Comparison of ENCODE assay signal across 25 cellular contexts in the genomic region with DNA sequence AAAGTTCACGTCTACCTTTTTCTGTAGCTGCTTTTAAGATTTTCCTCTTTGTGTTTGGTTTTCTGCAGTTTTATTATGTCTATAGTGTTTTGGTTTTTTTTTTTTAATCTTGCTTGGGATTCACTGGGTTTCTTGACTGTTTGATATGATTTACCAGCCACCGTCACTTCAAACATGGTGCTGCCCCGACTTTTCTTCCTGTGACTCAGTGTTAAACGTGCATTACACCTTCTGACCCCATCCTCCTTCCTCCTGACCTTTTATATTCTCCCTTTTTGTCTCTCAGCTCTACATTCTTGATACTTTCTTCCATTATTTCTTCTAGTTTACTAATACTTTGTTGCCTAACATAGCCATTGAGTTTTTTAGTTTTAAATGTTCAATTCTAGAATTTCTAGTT.
A peak's percentile ranks its signal among the peaks of the same experiment; 100 is the strongest.
DNase-seq lines count a peak whose midpoint lies in the region; ATAC-seq and TF ChIP-seq lines count a peak whose summit lies in the region.
"Had no signal": no experiment of that assay in that cellular context is flagged by ENCODE, and none has a peak within 500 bp of the region (broad histone marks: within the 10 kb centered on the region; RNA-seq: fewer than 3 reads in every experiment).

No MANE protein-coding gene starts in this region.

- peaks cover 10% of the 10 kb centered on the region for H3K36me3 Mint-ChIP-seq in activated naive CD4-positive, alpha-beta T cell treated with anti-CD3 and anti-CD28 coated beads, Interleukin-2, amount 50 U/mL, for 24 hours
- H3K36me3 Mint-ChIP-seq in activated naive CD8-positive, alpha-beta T cell treated with anti-CD3 and anti-CD28 coated beads for 36 hours: peaks cover 11% of the 10 kb centered on the region
- H3K36me3 Mint-ChIP-seq in stimulated activated effector memory CD8-positive, alpha-beta T cell treated with anti-CD3 and anti-CD28 coated beads, Interleukin-12 subunit alpha, Interleukin-12 subunit beta, amount 100 ng/mL, for 72 hours: peaks cover 6% of the 10 kb centered on the region

- H3K27ac ChIP-seq in PC-9: peak overlapping the region; percentile 4; the same call in 1 of the 2 replicates
- H3K27ac ChIP-seq: adrenal gland, ovary, SJCRH30, spleen had no signal

- H3K27me3 Mint-ChIP-seq in activated naive CD4-positive, alpha-beta T cell treated with anti-CD3 and anti-CD28 coated beads, Interleukin-2, amount 50 U/mL, for 24 hours: no peaks in the 10 kb centered on the region
- no peaks in the 10 kb centered on the region for H3K27me3 Mint-ChIP-seq in activated naive CD8-positive, alpha-beta T cell treated with anti-CD3 and anti-CD28 coated beads for 36 hours
- H3K27me3 Mint-ChIP-seq: brain; CD4-positive, alpha-beta memory T cell; T-cell had no signal

- H3K36me3 ChIP-seq in PC-9 (ENCODE audit: low read depth): peaks cover 41% of the 10 kb centered on the region
- H3K36me3 ChIP-seq: adrenal gland, ovary had no signal

- peak; percentile 93 for ATAC-seq in stimulated activated effector memory CD8-positive, alpha-beta T cell treated with anti-CD3 and anti-CD28 coated beads, Interleukin-12 subunit alpha, Interleukin-12 subunit beta, amount 100 ng/mL, for 72 hours
- no peak for ATAC-seq in HG03139 (IDR thresholded peaks at IDR 0.05; ENCODE audit: unreplicated experiment)
- no peak for ATAC-seq in GM19023 (IDR thresholded peaks at IDR 0.05; ENCODE audit: unreplicated experiment)
- ATAC-seq: right cardiac atrium, T-cell had no signal

- intact Hi-C loops in PC-9 (cut with micrococcal nuclease; ENCODE audit: unreplicated experiment): no loop called here

- no peak overlapping the region for H3K4me3 ChIP-seq in PC-9
- H3K4me3 ChIP-seq: adrenal gland, ovary, SJCRH30, spleen had no signal

- H3K4me2 ChIP-seq in PC-9: no peak overlapping the region

- no peaks in the 10 kb centered on the region for H4K20me1 ChIP-seq in PC-9 (ENCODE audit: insufficient read depth)

- peaks cover 75% of the 10 kb centered on the region for H3K79me2 ChIP-seq in PC-9 (ENCODE audit: low read depth)

- TF ChIP-seq CTCF in PC-9 (conservative IDR thresholded peaks at IDR 0.05): no peak

- peak overlapping the region; percentile 30 for H3K27ac Mint-ChIP-seq in activated naive CD4-positive, alpha-beta T cell treated with anti-CD3 and anti-CD28 coated beads, Interleukin-2, amount 50 U/mL, for 24 hours
- H3K27ac Mint-ChIP-seq in activated naive CD8-positive, alpha-beta T cell treated with anti-CD3 and anti-CD28 coated beads for 36 hours: peak overlapping the region; percentile 71
- peak overlapping the region; percentile 9 for H3K27ac Mint-ChIP-seq in stimulated activated effector memory CD8-positive, alpha-beta T cell treated with anti-CD3 and anti-CD28 coated beads, Interleukin-12 subunit alpha, Interleukin-12 subunit beta, amount 100 ng/mL, for 72 hours
- H3K27ac Mint-ChIP-seq: brain, type B pancreatic cell had no signal

- H3K4me1 Mint-ChIP-seq in activated naive CD4-positive, alpha-beta T cell treated with anti-CD3 and anti-CD28 coated beads, Interleukin-2, amount 50 U/mL, for 24 hours: peaks cover 11% of the 10 kb centered on the region
- H3K4me1 Mint-ChIP-seq in activated naive CD8-positive, alpha-beta T cell treated with anti-CD3 and anti-CD28 coated beads for 36 hours: peaks cover 17% of the 10 kb centered on the region
- peaks cover 15% of the 10 kb centered on the region for H3K4me1 Mint-ChIP-seq in stimulated activated effector memory CD8-positive, alpha-beta T cell treated with anti-CD3 and anti-CD28 coated beads, Interleukin-12 subunit alpha, Interleukin-12 subunit beta, amount 100 ng/mL, for 72 hours

- H3K27me3 ChIP-seq in PC-9 (ENCODE audit: insufficient read depth, low read depth): no peaks in the 10 kb centered on the region
- H3K27me3 ChIP-seq: adrenal gland, ovary, SJCRH30, spleen had no signal

- H2AFZ ChIP-seq in PC-9: no peak overlapping the region

- H3K9me3 ChIP-seq in PC-9 (ENCODE audit: insufficient read depth, low read depth): no peaks in the 10 kb centered on the region
- H3K9me3 ChIP-seq: adrenal gland, ovary, spleen had no signal

- no TSS peak for BruUV-seq in PC-9 (replicated peaks; lab: Mats Ljungman, UMichigan)

- H3F3A ChIP-seq in PC-9 (ENCODE audit: insufficient read depth, low read depth): peaks cover 63% of the 10 kb centered on the region

- no peak overlapping the region for H3K4me3 Mint-ChIP-seq in activated naive CD4-positive, alpha-beta T cell treated with anti-CD3 and anti-CD28 coated beads, Interleukin-2, amount 50 U/mL, for 24 hours
- H3K4me3 Mint-ChIP-seq in activated naive CD8-positive, alpha-beta T cell treated with anti-CD3 and anti-CD28 coated beads for 36 hours: no peak overlapping the region
- H3K4me3 Mint-ChIP-seq in stimulated activated effector memory CD8-positive, alpha-beta T cell treated with anti-CD3 and anti-CD28 coated beads, Interleukin-12 subunit alpha, Interleukin-12 subunit beta, amount 100 ng/mL, for 72 hours: peak overlapping the region; percentile 12
- H3K4me3 Mint-ChIP-seq: activated T-cell treated with anti-CD3 and anti-CD28 coated beads, Interleukin-2, amount 50 U/mL, for 4 hours; brain; CD4-positive, alpha-beta memory T cell; T-cell; type B pancreatic cell had no signal

- peaks cover 63% of the 10 kb centered on the region for H3K4me1 ChIP-seq in PC-9 (replicated peaks; ENCODE audit: insufficient read depth)

- DNase-seq in activated naive CD4-positive, alpha-beta T cell (lab: John Stamatoyannopoulos, UW): no peak
- no peak for DNase-seq in PC-9
- no peak for DNase-seq in activated naive CD8-positive, alpha-beta T cell treated with anti-CD3 and anti-CD28 coated beads for 36 hours
- no peak for DNase-seq in stimulated activated effector memory CD8-positive, alpha-beta T cell treated with anti-CD3 and anti-CD28 coated beads, Interleukin-12 subunit alpha, Interleukin-12 subunit beta, amount 100 ng/mL, for 72 hours (ENCODE audit: low spot score in 2 of 2)
- DNase-seq in NCI-H1048 (lab: John Stamatoyannopoulos, UW): no peak
- DNase-seq: activated CD8-positive, alpha-beta memory T cell treated with anti-CD3 and anti-CD28 coated beads for 24 hours; activated T-cell treated with anti-CD3 and anti-CD28 coated beads, Interleukin-2, amount 50 U/mL, for 4 hours; adrenal gland; CD4-positive, alpha-beta memory T cell; effector memory CD4-positive, alpha-beta T cell; erythroblast; mesendoderm; NCI-H1105; NCI-H1930; NCI-H526; ovary; right cardiac atrium; SJCRH30; spleen; T-cell had no signal

- CTCF ChIA-PET in PC-9 (lab: Charles Lee): interaction anchor here (0.6 kb wide), 1 partner anchor 456 kb away, joined by 3 read pairs; no protein-coding TSS in a partner anchor

- POLR2A ChIA-PET in PC-9 (lab: Charles Lee; ENCODE audit: unreplicated experiment): no interaction called here

- H3K9me2 ChIP-seq in PC-9 (ENCODE audit: insufficient read depth): no peaks in the 10 kb centered on the region

- H3K9me3 Mint-ChIP-seq in activated naive CD4-positive, alpha-beta T cell treated with anti-CD3 and anti-CD28 coated beads, Interleukin-2, amount 50 U/mL, for 24 hours: no peaks in the 10 kb centered on the region
- H3K9me3 Mint-ChIP-seq in activated naive CD8-positive, alpha-beta T cell treated with anti-CD3 and anti-CD28 coated beads for 36 hours: no peaks in the 10 kb centered on the region
- no peaks in the 10 kb centered on the region for H3K9me3 Mint-ChIP-seq in stimulated activated effector memory CD8-positive, alpha-beta T cell treated with anti-CD3 and anti-CD28 coated beads, Interleukin-12 subunit alpha, Interleukin-12 subunit beta, amount 100 ng/mL, for 72 hours
- H3K9me3 Mint-ChIP-seq: activated T-cell treated with anti-CD3 and anti-CD28 coated beads, Interleukin-2, amount 50 U/mL, for 4 hours; type B pancreatic cell had no signal

Comparison
In these comparisons a context has a peak if more than half of its experiments do, and no peak if none do; other contexts are left out.
1. H3K27ac Mint-ChIP-seq: peak in every context shown above with its lines; median percentile 71 in activated naive CD8-positive, alpha-beta T cell treated with anti-CD3 and anti-CD28 coated beads for 36 hours; 30 in activated naive CD4-positive, alpha-beta T cell treated with anti-CD3 and anti-CD28 coated beads, Interleukin-2, amount 50 U/mL, for 24 hours; 9 in stimulated activated effector memory CD8-positive, alpha-beta T cell treated with anti-CD3 and anti-CD28 coated beads, Interleukin-12 subunit alpha, Interleukin-12 subunit beta, amount 100 ng/mL, for 72 hours.